12 cellular contexts compared by ENCODE assay signal in the genomic region with DNA sequence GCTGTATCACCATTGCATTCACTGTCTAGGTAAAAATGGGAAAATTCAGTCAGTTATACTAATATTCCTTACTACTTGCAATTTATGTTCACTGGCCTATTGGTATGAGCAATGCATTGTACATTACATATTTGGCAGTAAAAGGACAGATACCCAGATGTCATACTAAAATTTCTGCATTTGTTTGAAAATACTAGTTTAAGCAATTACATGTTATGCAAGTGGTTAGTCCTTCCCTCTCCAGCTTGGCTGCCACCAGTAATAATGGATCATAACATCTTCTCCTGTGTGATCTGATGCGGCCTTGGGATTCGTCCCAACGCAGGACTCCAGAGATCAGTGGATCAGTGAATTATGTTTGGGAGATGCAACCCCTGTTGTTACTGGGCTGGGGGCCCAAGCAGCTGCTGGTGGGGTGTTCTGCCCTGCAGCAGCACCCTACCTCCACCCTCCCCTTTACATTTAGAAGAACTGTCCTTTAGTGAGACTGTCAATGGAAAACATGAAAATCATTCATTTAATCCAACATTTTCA. TPM values are rescaled to one million over a fixed set of nuclear protein-coding genes. Genes with fewer than 3 reads are reported as not detected.
A peak's percentile ranks its signal among the peaks of the same experiment; 100 is the strongest.
DNase-seq lines count a peak whose midpoint lies in the region; ATAC-seq and TF ChIP-seq lines count a peak whose summit lies in the region.
"Had no signal": no experiment of that assay in that cellular context is flagged by ENCODE, and none has a peak within 500 bp of the region (broad histone marks: within the 10 kb centered on the region; RNA-seq: fewer than 3 reads in every experiment).

No MANE protein-coding gene starts in this region.

- no TSS peak for BruUV-seq in HCT116 (replicated peaks; lab: Mats Ljungman, UMichigan)

- peaks cover 5% of the 10 kb centered on the region for H3K36me3 Mint-ChIP-seq in dendritic cell treated with granulocyte-macrophage colony-stimulating factor and Interleukin-4, amounts not matched to agents 40 ng/mL and 50 ng/mL, for 4 days (ENCODE audit: low read depth)

- H3K4me1 ChIP-seq in HCT116 (ENCODE audit: control insufficient read depth in 1 of 2, insufficient read depth in 2 of 2, low read length in 2 of 2) (peaks cover 20 to 31% of the 10 kb centered on the region in 2 experiments), mesodermal cell (ENCODE audit: control insufficient read depth, insufficient read depth, low read length, poor library complexity, severe bottlenecking) (peaks cover 8% of the 10 kb centered on the region), stomach smooth muscle (ENCODE audit: control insufficient read depth, insufficient read depth, low read length) (peaks cover 17% of the 10 kb centered on the region)

- no peak overlapping the region for H3K27ac Mint-ChIP-seq in dendritic cell treated with granulocyte-macrophage colony-stimulating factor and Interleukin-4, amounts not matched to agents 40 ng/mL and 50 ng/mL, for 4 days
- H3K27ac Mint-ChIP-seq in stimulated activated naive CD8-positive, alpha-beta T cell treated with anti-CD3 and anti-CD28 coated beads, Interleukin-15, amount 100 ng/mL, for 72 hours: no peak overlapping the region
- H3K27ac Mint-ChIP-seq: activated T-cell treated with anti-CD3 and anti-CD28 coated beads, Interleukin-2, amount 50 U/mL, for 72 hours had no signal

- peak overlapping the region; percentile 5 for H2AFZ ChIP-seq in HCT116 (ENCODE audit: low read depth, low read length, poor library complexity, severe bottlenecking)

- H4K20me1 ChIP-seq in HCT116 (ENCODE audit: insufficient read depth): no peaks in the 10 kb centered on the region

- TF ChIP-seq RAD21 in HCT116 (IDR thresholded peaks at IDR 0.05; ENCODE audit: low read depth): no peak

- 100% methylated on average over 1 of the region's 3 CpGs; no CpG with 5 or more reads in 1 of the 2 experiments for WGBS in mesodermal cell (ENCODE audit: insufficient coverage in 2 of 2), 2 experiments

- ATAC-seq in HCT116: no peak
- no peak for ATAC-seq in GM19023 (IDR thresholded peaks at IDR 0.05; ENCODE audit: unreplicated experiment)
- ATAC-seq in stimulated activated naive CD8-positive, alpha-beta T cell treated with anti-CD3 and anti-CD28 coated beads, Interleukin-15, amount 100 ng/mL, for 72 hours: no peak
- no peak for ATAC-seq in HG03520 (IDR thresholded peaks at IDR 0.05; ENCODE audit: unreplicated experiment)
- ATAC-seq: activated T-cell treated with anti-CD3 and anti-CD28 coated beads, Interleukin-2, amount 50 U/mL, for 72 hours had no signal

- H3K36me3 ChIP-seq in HCT116 (ENCODE audit: control insufficient read depth in 1 of 2, insufficient read depth in 2 of 2, low read length in 2 of 2) (no peaks in the 10 kb centered on the region), mesodermal cell (ENCODE audit: control insufficient read depth, insufficient read depth, low read length) (no peaks in the 10 kb centered on the region), stomach smooth muscle (ENCODE audit: control insufficient read depth in 2 of 2, insufficient read depth in 2 of 2, low read length in 2 of 2) (no peaks in the 10 kb centered on the region)

- intact Hi-C loops in HCT116 (cut with micrococcal nuclease): no loop called here
- intact Hi-C loops in dendritic cell treated with granulocyte-macrophage colony-stimulating factor and Interleukin-4, amounts not matched to agents 40 ng/mL and 50 ng/mL, for 4 days (cut with micrococcal nuclease): no loop called here

- H3K27ac ChIP-seq in HCT116 (ENCODE audit: low read depth, low read length) (no peak overlapping the region), mesodermal cell (ENCODE audit: low read depth, low read length, severe bottlenecking) (peak overlapping the region; percentile 86), stomach smooth muscle (ENCODE audit: low read length) (peak overlapping the region; percentile 96)

- peaks cover 59% of the 10 kb centered on the region for H3K4me1 Mint-ChIP-seq in dendritic cell treated with granulocyte-macrophage colony-stimulating factor and Interleukin-4, amounts not matched to agents 40 ng/mL and 50 ng/mL, for 4 days (ENCODE audit: low read depth)
- H3K4me1 Mint-ChIP-seq in stimulated activated naive CD8-positive, alpha-beta T cell treated with anti-CD3 and anti-CD28 coated beads, Interleukin-15, amount 100 ng/mL, for 72 hours: no peaks in the 10 kb centered on the region

- TF ChIP-seq CTCF in HCT116 (IDR thresholded peaks at IDR 0.05 in 2 of 3, conservative IDR thresholded peaks at IDR 0.05 in 1 of 3; ENCODE audit: borderline replicate concordance in 1 of 3, insufficient read depth in 1 of 3, low read depth in 2 of 3, low read length in 2 of 3): no peak

- H3K9me3 ChIP-seq in HCT116 (ENCODE audit: control insufficient read depth in 1 of 2, insufficient read depth in 1 of 2, low read depth in 1 of 2, low read length in 2 of 2) (no peaks in the 10 kb centered on the region), mesodermal cell (ENCODE audit: control insufficient read depth, low read length) (peaks cover 5% of the 10 kb centered on the region), stomach smooth muscle (ENCODE audit: control insufficient read depth in 2 of 2, low read length in 2 of 2) (no peaks in the 10 kb centered on the region)

- peak overlapping the region; percentile 50 for H3K4me3 Mint-ChIP-seq in dendritic cell treated with granulocyte-macrophage colony-stimulating factor and Interleukin-4, amounts not matched to agents 40 ng/mL and 50 ng/mL, for 4 days
- no peak overlapping the region for H3K4me3 Mint-ChIP-seq in stimulated activated naive CD8-positive, alpha-beta T cell treated with anti-CD3 and anti-CD28 coated beads, Interleukin-15, amount 100 ng/mL, for 72 hours
- H3K4me3 Mint-ChIP-seq: activated T-cell treated with anti-CD3 and anti-CD28 coated beads, Interleukin-2, amount 50 U/mL, for 72 hours had no signal

- H3K9me3 Mint-ChIP-seq in dendritic cell treated with granulocyte-macrophage colony-stimulating factor and Interleukin-4, amounts not matched to agents 40 ng/mL and 50 ng/mL, for 4 days: no peaks in the 10 kb centered on the region
- no peaks in the 10 kb centered on the region for H3K9me3 Mint-ChIP-seq in stimulated activated naive CD8-positive, alpha-beta T cell treated with anti-CD3 and anti-CD28 coated beads, Interleukin-15, amount 100 ng/mL, for 72 hours

- peaks cover 15% of the 10 kb centered on the region for H3K27me3 Mint-ChIP-seq in dendritic cell treated with granulocyte-macrophage colony-stimulating factor and Interleukin-4, amounts not matched to agents 40 ng/mL and 50 ng/mL, for 4 days
- peaks cover 8% of the 10 kb centered on the region for H3K27me3 Mint-ChIP-seq in stimulated activated naive CD8-positive, alpha-beta T cell treated with anti-CD3 and anti-CD28 coated beads, Interleukin-15, amount 100 ng/mL, for 72 hours
- H3K27me3 Mint-ChIP-seq: IgD-negative memory B cell had no signal

- POLR2A ChIA-PET in HCT116 (lab: Charles Lee): no interaction called here

- CTCF ChIA-PET in HCT116 (lab: Charles Lee): interaction anchor here (0.8 kb wide), 1 partner anchor 63 kb away, joined by 3 read pairs; no protein-coding TSS in a partner anchor

- no peaks in the 10 kb centered on the region for H3K9me2 ChIP-seq in HCT116 (ENCODE audit: insufficient read depth)

- TF ChIP-seq POLR2A in HCT116 (IDR thresholded peaks at IDR 0.05; ENCODE audit: borderline replicate concordance, extremely low read depth, insufficient read depth, insufficient read length): no peak

- no peaks in the 10 kb centered on the region for H3K79me2 ChIP-seq in HCT116 (ENCODE audit: insufficient read depth, low read length)

- H3K4me3 ChIP-seq in HCT116 (replicated peaks in 1 of 2; ENCODE audit: low read depth in 1 of 2, low read length in 2 of 2) (no peak overlapping the region), mesodermal cell (ENCODE audit: extremely low read depth, insufficient read depth, low read length, poor library complexity, severe bottlenecking) (no peak overlapping the region), stomach smooth muscle (ENCODE audit: low read length in 2 of 2) (peak overlapping the region in 1 of 2 donors; percentile 40)
- H3K4me3 ChIP-seq: SK-N-MC had no signal

- no peaks in the 10 kb centered on the region for H3K27me3 ChIP-seq in HCT116 (ENCODE audit: insufficient read depth, low read length)
- no peaks in the 10 kb centered on the region for H3K27me3 ChIP-seq in stomach smooth muscle (ENCODE audit: control insufficient read depth in 1 of 2, insufficient read depth in 2 of 2, low read length in 2 of 2)

- H3K4me2 ChIP-seq in HCT116 (ENCODE audit: low read length): peak overlapping the region; percentile 62; the same call in 1 of the 2 replicates

- DNase-seq in HCT116 (ENCODE audit: low read depth, low spot score) (no peak), superior temporal gyrus (ENCODE audit: extremely low spot score) (no peak)
- DNase-seq in stimulated activated naive CD8-positive, alpha-beta T cell treated with anti-CD3 and anti-CD28 coated beads, Interleukin-15, amount 100 ng/mL, for 72 hours: no peak
- DNase-seq: activated T-cell treated with anti-CD3 and anti-CD28 coated beads, Interleukin-2, amount 50 U/mL, for 72 hours; cerebellar nuclear complex had no signal

- RAD21 ChIA-PET in HCT116 (lab: Charles Lee; ENCODE audit: low non-redundant PET in 1 of 2, low total read pairs in 2 of 2, uncharacterized antibody in 2 of 2, unreplicated experiment in 2 of 2): no interaction called here

- H3K9ac ChIP-seq in HCT116 (ENCODE audit: low read length) (peak overlapping the region; percentile 16; the same call in 1 of the 2 replicates), stomach smooth muscle (ENCODE audit: low read length in 2 of 2) (peak overlapping the region in 1 of 2 donors; percentile 42)

TF ChIP-seq in HCT116, 20 proteins besides CTCF, POLR2A, EP300 and RAD21 (continues in another document):
- TF ChIP-seq SIN3A (IDR thresholded peaks at IDR 0.05; ENCODE audit: low read depth) (no peak), FOSL1 (IDR thresholded peaks at IDR 0.05; ENCODE audit: low read depth) (no peak), EZH2 (IDR thresholded peaks at IDR 0.05) (no peak), ZNF274 (IDR thresholded peaks at IDR 0.05; ENCODE audit: low read depth, low read length) (no peak), ATF3 (IDR thresholded peaks at IDR 0.05) (no peak)

RNA-seq across cellular contexts. Expression of gene PDK4, which starts 11.2 kb away (rescaled TPM):
- total RNA-seq in HCT116 (2021; ENCODE audit: unreplicated experiment): 2.1 TPM
- 0.64 and 0.79 TPM in 2 replicates for polyA plus RNA-seq in HCT116 (2012)
- 1.9 TPM for polyA plus RNA-seq in mesodermal cell (2013, experiment 1 of 2)
- 1.5 TPM for polyA plus RNA-seq in mesodermal cell (2013, experiment 2 of 2)
- total RNA-seq: activated T-cell treated with anti-CD3 and anti-CD28 coated beads, Interleukin-2, amount 50 U/mL, for 72 hours had no signal
- polyA plus RNA-seq: IgD-negative memory B cell had no signal
